8 cellular contexts compared by ENCODE assay signal in genomic region chr1:86502721-86503430, GRCh38. TPM values are rescaled to one million over a fixed set of nuclear protein-coding genes. Genes with fewer than 3 reads are reported as not detected.
DNase-seq lines count a peak whose midpoint lies in the region; ATAC-seq, FAIRE-seq and TF ChIP-seq lines count a peak whose summit lies in the region.

No MANE protein-coding gene starts in this region.

- H3K4me3 ChIP-seq in astrocyte (ENCODE audit: insufficient read depth, low read depth, low read length) (no peak overlapping the region), kidney (ENCODE audit: low read length in 2 of 2) (peak overlapping the region; percentile 16 to 60), thyroid gland (replicated peaks in 1 of 3) (peak overlapping the region in 2 of 3 donors; percentile 16 to 28)

- no peaks in the 10 kb centered on the region for H3K9me3 Mint-ChIP-seq in astrocyte (ENCODE audit: unreplicated experiment)

- H3K9ac ChIP-seq in astrocyte (ENCODE audit: low read length) (peak overlapping the region; percentile 62), kidney (ENCODE audit: low read length in 2 of 2) (peak overlapping the region in 1 of 2 donors; percentile 9)

- H3K36me3 ChIP-seq in astrocyte (ENCODE audit: insufficient read depth, low read length) (no peaks in the 10 kb centered on the region), kidney (ENCODE audit: control insufficient read depth in 1 of 2, insufficient read depth in 2 of 2, low read length in 2 of 2) (no peaks in the 10 kb centered on the region), thyroid gland (no peaks in the 10 kb centered on the region)

- no peaks in the 10 kb centered on the region for H4K20me1 ChIP-seq in astrocyte (ENCODE audit: insufficient read depth, low read length)

- peak; percentile 46 for DNase-seq in KBM-7
- no peak for DNase-seq in astrocyte (ENCODE audit: low read depth)
- no peak for DNase-seq in kidney
- DNase-seq in thyroid gland, result peak; percentile 20 to 41
- DNase-seq in DMS 273 (lab: John Stamatoyannopoulos, UW; ENCODE audit: unreplicated experiment), result no peak
- no peak for DNase-seq in NCI-H1105 (lab: John Stamatoyannopoulos, UW)
- no peak for DNase-seq in NCI-H1092 treated with DMSO at 0.1 percent for 48 hours (lab: John Stamatoyannopoulos, UW)

- peak; percentile 35 for ATAC-seq in GM18870 (IDR thresholded peaks at IDR 0.05; ENCODE audit: unreplicated experiment)

- no peak for FAIRE-seq in astrocyte (lab: Jason Lieb, UNC)
- no peak for FAIRE-seq in kidney (lab: Jason Lieb, UNC)

- peaks cover 5% of the 10 kb centered on the region for H3K27me3 Mint-ChIP-seq in astrocyte (ENCODE audit: low read depth, unreplicated experiment)

- no peak overlapping the region for H3K27ac Mint-ChIP-seq in astrocyte (ENCODE audit: unreplicated experiment)

- TF ChIP-seq CTCF in astrocyte (IDR thresholded peaks at IDR 0.05; ENCODE audit: insufficient read depth, low read depth, low read length) (no peak), kidney (IDR thresholded peaks at IDR 0.05; ENCODE audit: borderline replicate concordance, extremely low read depth, insufficient read depth) (no peak), thyroid gland (IDR thresholded peaks at IDR 0.05) (no peak)

- H3K4me2 ChIP-seq in astrocyte (ENCODE audit: low read length), result peak overlapping the region; percentile 77

- H3K9me3 ChIP-seq in astrocyte (ENCODE audit: insufficient read depth, low read depth, low read length) (no peaks in the 10 kb centered on the region), kidney (ENCODE audit: control insufficient read depth in 1 of 2, low read length in 2 of 2) (no peaks in the 10 kb centered on the region), thyroid gland (no peaks in the 10 kb centered on the region)

- in situ Hi-C loops in KBM-7 (cut with MboI; ENCODE audit: low pct_unique_long_range_greater_than_20kb, low sequenced_read_pairs), result no loop called here

- TF ChIP-seq POLR2A in thyroid gland (IDR thresholded peaks at IDR 0.05), result no peak

- no peaks in the 10 kb centered on the region for H3K79me2 ChIP-seq in astrocyte (ENCODE audit: insufficient read depth, low read length)

- H2AFZ ChIP-seq in astrocyte (ENCODE audit: low read depth, low read length), result peak overlapping the region; percentile 53

- intact Hi-C loops in kidney (cut with DNase I) (no loop called here), thyroid gland (cut with DNase I) (no loop called here)

- H3K27ac ChIP-seq in astrocyte (ENCODE audit: low read depth, low read length) (peak overlapping the region; percentile 59), kidney (ENCODE audit: low read depth in 2 of 2, low read length in 2 of 2) (peak overlapping the region in 1 of 2 donors; percentile 28), thyroid gland (peak overlapping the region in 2 of 3 donors; percentile 78 to 91)

- H3K4me3 Mint-ChIP-seq in astrocyte (ENCODE audit: unreplicated experiment), result no peak overlapping the region

- H3K4me1 Mint-ChIP-seq in astrocyte (ENCODE audit: low read depth, unreplicated experiment), result peaks cover 8% of the 10 kb centered on the region

- no peaks in the 10 kb centered on the region for H3K36me3 Mint-ChIP-seq in astrocyte (ENCODE audit: low read depth, unreplicated experiment)

- H3K27me3 ChIP-seq in astrocyte (ENCODE audit: insufficient read depth, low read length) (no peaks in the 10 kb centered on the region), thyroid gland (no peaks in the 10 kb centered on the region)

- 43 to 73% methylated on average over 19 of the region's 19 CpGs for WGBS in thyroid gland, 2 donors

- H3K4me1 ChIP-seq in astrocyte (ENCODE audit: insufficient read depth, low read length) (peaks cover 20% of the 10 kb centered on the region), kidney (ENCODE audit: control insufficient read depth in 1 of 2, insufficient read depth in 1 of 2, low read depth in 1 of 2, low read length in 2 of 2) (no peaks in the 10 kb centered on the region), thyroid gland (peaks cover 0 to 14% of the 10 kb centered on the region in 2 donors)

RNA-seq across cellular contexts. Expression of gene CLCA1, which starts 34.1 kb away (rescaled TPM):
- total RNA-seq in astrocyte (not detected in 2 replicates), kidney (not detected), thyroid gland (not detected)
- polyA plus RNA-seq in kidney (ENCODE audit: insufficient read depth, low read depth, low replicate concordance), result not detected

RNA-seq across cellular contexts. Expression of gene CLCA4, which starts 44.0 kb away (rescaled TPM):
- total RNA-seq in astrocyte (not detected in 2 replicates), kidney (0.13 TPM), thyroid gland (not detected)
- not detected for polyA plus RNA-seq in kidney (ENCODE audit: insufficient read depth, low read depth, low replicate concordance)

Comparison
In these comparisons a context has a peak if more than half of its experiments do, and no peak if none do; other contexts are left out.
1. DNase-seq: peak in KBM-7 (single experiment) and thyroid gland (2 of 2); none in astrocyte (single experiment), kidney (single experiment), DMS 273 (single experiment), NCI-H1105 (single experiment) and NCI-H1092 treated with DMSO at 0.1 percent for 48 hours (single experiment).